Comparison of ENCODE assay signal across 8 cellular contexts in the genomic region with DNA sequence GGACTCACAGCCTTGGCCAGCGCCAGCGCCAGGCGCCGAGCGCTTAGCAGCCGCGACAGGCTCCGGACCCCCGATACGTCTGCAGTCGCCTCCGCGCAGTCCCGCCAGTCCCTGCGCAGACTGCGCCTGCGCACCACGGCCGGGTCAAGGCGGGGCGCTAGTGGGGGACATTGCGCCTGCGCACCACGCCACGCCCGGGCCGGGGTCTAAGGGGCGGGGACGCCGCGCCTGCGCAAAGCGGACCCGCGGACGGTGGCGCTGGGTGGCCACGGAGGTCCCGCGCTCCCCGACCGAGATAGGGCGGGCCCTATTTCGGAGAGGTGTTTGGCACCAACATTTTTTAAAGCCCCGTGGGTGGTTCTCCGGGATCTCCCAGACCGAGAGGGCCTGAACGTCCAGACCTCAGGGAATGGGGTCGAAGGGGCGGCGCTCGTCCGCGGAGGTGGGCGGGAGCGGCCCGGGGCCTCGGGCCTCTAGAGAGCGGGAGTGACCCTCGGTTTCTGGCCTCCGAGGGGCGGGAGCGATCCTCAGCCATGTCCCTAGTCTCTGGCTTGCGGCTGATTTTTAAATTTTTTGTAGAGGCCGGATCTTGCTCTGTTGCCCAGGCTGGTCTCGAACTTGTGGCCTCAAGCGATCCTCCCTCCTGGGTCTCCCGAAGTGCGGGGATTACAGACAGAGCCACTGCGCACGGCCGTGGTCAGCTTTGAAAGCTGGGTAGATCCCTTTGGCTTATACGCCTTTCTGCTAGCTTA.
A peak's percentile ranks its signal among the peaks of the same experiment; 100 is the strongest.
DNase-seq lines count a peak whose midpoint lies in the region; ATAC-seq and TF ChIP-seq lines count a peak whose summit lies in the region.
"Not testable (repeated sequence)": the region's sequence is repeated elsewhere in the genome, so short reads cannot be mapped to it uniquely, and the experiment has no call there.

No MANE protein-coding gene starts in this region.

- H3K27ac ChIP-seq in RWPE2 (ENCODE audit: poor library complexity, severe bottlenecking), result peak overlapping the region; percentile 54

- not testable (repeated sequence) for H3K27ac Mint-ChIP-seq in mesothelial cell of epicardium

- H3K4me1 ChIP-seq in RWPE2 (ENCODE audit: insufficient read depth, poor library complexity, severe bottlenecking), result not testable (repeated sequence)

- DNase-seq in AG09319 (ENCODE audit: extremely low read depth, low read depth) (peak; percentile 31), activated gamma-delta T cell treated with Interleukin-2 at 50 U/mL for 16 hours (peak; percentile 85), fibroblast of gingiva (ENCODE audit: low read depth) (peak; percentile 63), mesothelial cell of epicardium (ENCODE audit: low spot score in 2 of 2, unreplicated experiment in 2 of 2) (peak; percentile 82 to 97)
- DNase-seq in RWPE2 (ENCODE audit: low spot score), result not testable (repeated sequence)
- DNase-seq in stimulated activated CD4-positive, alpha-beta T cell treated with anti-CD3 and anti-CD28 coated beads, Interleukin-4, amount 100 ng/mL, for 1 hour, result peak; percentile 89

- H3K9me3 ChIP-seq in RWPE2 (ENCODE audit: severe bottlenecking), result not testable (repeated sequence)

- not testable (repeated sequence) for H3K4me1 Mint-ChIP-seq in mesothelial cell of epicardium

- not testable (repeated sequence) for H3K36me3 ChIP-seq in RWPE2 (ENCODE audit: low read depth)

- H3K27me3 Mint-ChIP-seq in mesothelial cell of epicardium (ENCODE audit: low read depth), result not testable (repeated sequence)

- H3K36me3 Mint-ChIP-seq in mesothelial cell of epicardium, result not testable (repeated sequence)

- peak; percentile 43 for TF ChIP-seq POLR2A in GM19193 (IDR thresholded peaks at IDR 0.05; ENCODE audit: extremely low read depth, insufficient read depth, insufficient read length)

- peak overlapping the region; percentile 73 for H3K4me3 Mint-ChIP-seq in mesothelial cell of epicardium

- H3K9me3 Mint-ChIP-seq in mesothelial cell of epicardium, result not testable (repeated sequence)

- H3K4me3 ChIP-seq in RWPE2 (ENCODE audit: severe bottlenecking), result peak overlapping the region; percentile 66

- TF ChIP-seq CTCF in AG09319 (IDR thresholded peaks at IDR 0.05; ENCODE audit: low read depth, low read length); RWPE2 (IDR thresholded peaks at IDR 0.05; ENCODE audit: poor library complexity, severe bottlenecking); mesothelial cell of epicardium (IDR thresholded peaks at IDR 0.05; ENCODE audit: unreplicated experiment): not testable (repeated sequence)

- H3K27me3 ChIP-seq in RWPE2 (ENCODE audit: insufficient read depth, poor library complexity, severe bottlenecking), result not testable (repeated sequence)

- ATAC-seq in HG03064 (IDR thresholded peaks at IDR 0.05; ENCODE audit: low read depth, unreplicated experiment), result peak; percentile 77
- peak; percentile 66 for ATAC-seq in RWPE2 (ENCODE audit: low read depth)
